Comparison of ENCODE assay signal across 9 cellular contexts in the genomic region with DNA sequence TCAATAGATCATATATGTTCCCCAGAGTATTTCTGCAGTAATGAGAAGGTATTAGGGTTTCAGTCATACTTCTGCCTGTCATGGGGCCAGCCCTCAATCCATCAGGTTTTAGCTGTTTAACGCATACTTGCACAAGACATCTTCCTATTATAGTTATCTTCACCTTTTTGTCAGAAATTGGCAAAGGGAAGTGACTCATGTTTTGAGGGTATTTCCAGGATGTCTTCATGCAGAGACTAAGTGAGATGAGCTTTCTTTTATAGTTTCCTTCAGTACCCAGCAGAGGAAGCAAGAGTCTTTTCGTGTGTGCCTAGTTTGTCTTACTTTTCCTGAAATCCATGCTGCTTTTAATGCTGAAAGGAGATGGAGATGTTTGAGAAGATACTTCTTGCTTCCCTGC. TPM values are rescaled to one million over a fixed set of nuclear protein-coding genes. Genes with fewer than 3 reads are reported as not detected.
A peak's percentile ranks its signal among the peaks of the same experiment; 100 is the strongest.
DNase-seq lines count a peak whose midpoint lies in the region; ATAC-seq and TF ChIP-seq lines count a peak whose summit lies in the region.
"Had no signal": no experiment of that assay in that cellular context is flagged by ENCODE, and none has a peak within 500 bp of the region (broad histone marks: within the 10 kb centered on the region; RNA-seq: fewer than 3 reads in every experiment).

No MANE protein-coding gene starts in this region.

- H3K27me3 Mint-ChIP-seq in activated T-cell treated with anti-CD3 and anti-CD28 coated beads, Interleukin-2, amount 50 U/mL, for 24 hours, result peaks cover 21% of the 10 kb centered on the region
- H3K27me3 Mint-ChIP-seq in activated T-helper 17 cell treated with anti-CD3 and anti-CD28 coated beads, Interleukin-2, amount 50 U/mL, for 72 hours, result no peaks in the 10 kb centered on the region

- H3K4me3 ChIP-seq in lower leg skin (ENCODE audit: low read depth, poor library complexity, severe bottlenecking) (no peak overlapping the region), OCI-LY7 (ENCODE audit: low read depth, low read length, poor library complexity, severe bottlenecking) (no peak overlapping the region)

- H3K4me1 ChIP-seq in OCI-LY7 (ENCODE audit: insufficient read depth, low read length, poor library complexity, severe bottlenecking), result no peaks in the 10 kb centered on the region

- peak overlapping the region; percentile 97 for H3K27ac Mint-ChIP-seq in activated T-cell treated with anti-CD3 and anti-CD28 coated beads, Interleukin-2, amount 50 U/mL, for 24 hours
- peak overlapping the region; percentile 95 for H3K27ac Mint-ChIP-seq in activated T-helper 17 cell treated with anti-CD3 and anti-CD28 coated beads, Interleukin-2, amount 50 U/mL, for 72 hours

- H3K79me2 ChIP-seq in OCI-LY7 (ENCODE audit: insufficient read depth, low read depth, low read length), result no peaks in the 10 kb centered on the region

- peaks cover 90% of the 10 kb centered on the region for H3K36me3 Mint-ChIP-seq in activated T-cell treated with anti-CD3 and anti-CD28 coated beads, Interleukin-2, amount 50 U/mL, for 24 hours (ENCODE audit: low read depth)
- peaks cover 90% of the 10 kb centered on the region for H3K36me3 Mint-ChIP-seq in activated T-helper 17 cell treated with anti-CD3 and anti-CD28 coated beads, Interleukin-2, amount 50 U/mL, for 72 hours (ENCODE audit: low read depth)

- no TSS peak for BruUV-seq in OCI-LY7 (replicated peaks; lab: Mats Ljungman, UMichigan)

- TF ChIP-seq CTCF in lower leg skin (IDR thresholded peaks at IDR 0.05), result no peak
- no peak for TF ChIP-seq CTCF in OCI-LY7 (conservative IDR thresholded peaks at IDR 0.05; ENCODE audit: low read length)

- H3K4me1 Mint-ChIP-seq in activated T-cell treated with anti-CD3 and anti-CD28 coated beads, Interleukin-2, amount 50 U/mL, for 24 hours (ENCODE audit: low read depth), result peaks cover 39% of the 10 kb centered on the region
- peaks cover 12% of the 10 kb centered on the region for H3K4me1 Mint-ChIP-seq in activated T-helper 17 cell treated with anti-CD3 and anti-CD28 coated beads, Interleukin-2, amount 50 U/mL, for 72 hours

- POLR2A ChIA-PET in OCI-LY7 (lab: Charles Lee), result no interaction called here

- intact Hi-C loops in lower leg skin (cut with DNase I; ENCODE audit: low total_unique reads) (no loop called here), OCI-LY7 (cut with micrococcal nuclease; ENCODE audit: unreplicated experiment) (no loop called here)

- H3K36me3 ChIP-seq in OCI-LY7 (ENCODE audit: insufficient read depth, low read length), result peaks cover 87% of the 10 kb centered on the region

- no peak overlapping the region for H3K4me2 ChIP-seq in OCI-LY7 (ENCODE audit: low read length)

- CTCF ChIA-PET in OCI-LY7 (lab: Charles Lee; ENCODE audit: unreplicated experiment), result no interaction called here

- no peak for DNase-seq in activated T-cell treated with anti-CD3 and anti-CD28 coated beads, Interleukin-2, amount 50 U/mL, for 24 hours
- DNase-seq in activated T-cell treated with anti-CD3 and anti-CD28 coated beads for 4 hours (no peak), lower leg skin (ENCODE audit: low spot score in 2 of 2) (no peak), OCI-LY7 (ENCODE audit: low spot score) (no peak), medulla oblongata (ENCODE audit: extremely low spot score) (no peak)
- peak; percentile 3 for DNase-seq in stimulated activated naive CD4-positive, alpha-beta T cell treated with Interleukin-2 at 50 U/mL for 16 hours (lab: John Stamatoyannopoulos, UW)

- no peaks in the 10 kb centered on the region for H3K9me3 Mint-ChIP-seq in activated T-cell treated with anti-CD3 and anti-CD28 coated beads, Interleukin-2, amount 50 U/mL, for 24 hours
- no peaks in the 10 kb centered on the region for H3K9me3 Mint-ChIP-seq in activated T-helper 17 cell treated with anti-CD3 and anti-CD28 coated beads, Interleukin-2, amount 50 U/mL, for 72 hours

- no peaks in the 10 kb centered on the region for H3K9me3 ChIP-seq in OCI-LY7 (ENCODE audit: low read length)

- H3K9me2 ChIP-seq in OCI-LY7 (ENCODE audit: insufficient read depth, low read length), result no peaks in the 10 kb centered on the region

- 58 to 68% methylated on average over 2 of the region's 2 CpGs for WGBS in lower leg skin, 2 donors

- H4K20me1 ChIP-seq in OCI-LY7 (ENCODE audit: insufficient read depth, low read length), result no peaks in the 10 kb centered on the region

- TF ChIP-seq POLR2A in lower leg skin (IDR thresholded peaks at IDR 0.05), result no peak

- H3K4me3 Mint-ChIP-seq in activated T-cell treated with anti-CD3 and anti-CD28 coated beads, Interleukin-2, amount 50 U/mL, for 24 hours, result peak overlapping the region; percentile 72
- H3K4me3 Mint-ChIP-seq in activated T-helper 17 cell treated with anti-CD3 and anti-CD28 coated beads, Interleukin-2, amount 50 U/mL, for 72 hours, result peak overlapping the region; percentile 82

- ATAC-seq in HG03175 (IDR thresholded peaks at IDR 0.05; ENCODE audit: unreplicated experiment), result peak; percentile 78
- ATAC-seq in activated T-helper 17 cell treated with anti-CD3 and anti-CD28 coated beads, Interleukin-2, amount 50 U/mL, for 72 hours (replicated peaks), result peak; percentile 95

- H3K27ac ChIP-seq in OCI-LY7 (ENCODE audit: low read depth, low read length, poor library complexity, severe bottlenecking), result no peak overlapping the region

- H2AFZ ChIP-seq in OCI-LY7 (ENCODE audit: low read length), result no peak overlapping the region

RNA-seq across cellular contexts. Expression of a gene that starts 9.5 kb away (rescaled TPM):
- total RNA-seq in activated T-helper 17 cell treated with anti-CD3 and anti-CD28 coated beads, Interleukin-2, amount 50 U/mL, for 72 hours, result 10 to 100 TPM; 28.8 to 51.2 TPM
- total RNA-seq in lower leg skin, result 10 to 100 TPM in 3 of 4 donors, 1 to 10 TPM in 1; 8.0 to 10.9 (median 10.6) TPM
- total RNA-seq in OCI-LY7 (2014; rRNA removed; shearing (Covaris generic)), result 26.5 and 30.4 TPM in 2 replicates
- total RNA-seq in OCI-LY7 (2022), result 30.0 and 32.6 TPM in 2 replicates

RNA-seq across cellular contexts. Expression of a gene that starts 44.4 kb away (rescaled TPM):
- not detected for total RNA-seq in activated T-helper 17 cell treated with anti-CD3 and anti-CD28 coated beads, Interleukin-2, amount 50 U/mL, for 72 hours
- 1 to 10 TPM in 1 of 4 donors, under 1 TPM in 1, not detected in 2; 0.84 to 1.9 TPM for total RNA-seq in lower leg skin
- 0.05 TPM in 1 of 2 replicates, not detected in the other for total RNA-seq in OCI-LY7 (2014; rRNA removed; shearing (Covaris generic))
- total RNA-seq in OCI-LY7 (2022), result not detected in 2 replicates
- total RNA-seq: liver had no signal
